8 cellular contexts compared by ENCODE assay signal in the genomic region with DNA sequence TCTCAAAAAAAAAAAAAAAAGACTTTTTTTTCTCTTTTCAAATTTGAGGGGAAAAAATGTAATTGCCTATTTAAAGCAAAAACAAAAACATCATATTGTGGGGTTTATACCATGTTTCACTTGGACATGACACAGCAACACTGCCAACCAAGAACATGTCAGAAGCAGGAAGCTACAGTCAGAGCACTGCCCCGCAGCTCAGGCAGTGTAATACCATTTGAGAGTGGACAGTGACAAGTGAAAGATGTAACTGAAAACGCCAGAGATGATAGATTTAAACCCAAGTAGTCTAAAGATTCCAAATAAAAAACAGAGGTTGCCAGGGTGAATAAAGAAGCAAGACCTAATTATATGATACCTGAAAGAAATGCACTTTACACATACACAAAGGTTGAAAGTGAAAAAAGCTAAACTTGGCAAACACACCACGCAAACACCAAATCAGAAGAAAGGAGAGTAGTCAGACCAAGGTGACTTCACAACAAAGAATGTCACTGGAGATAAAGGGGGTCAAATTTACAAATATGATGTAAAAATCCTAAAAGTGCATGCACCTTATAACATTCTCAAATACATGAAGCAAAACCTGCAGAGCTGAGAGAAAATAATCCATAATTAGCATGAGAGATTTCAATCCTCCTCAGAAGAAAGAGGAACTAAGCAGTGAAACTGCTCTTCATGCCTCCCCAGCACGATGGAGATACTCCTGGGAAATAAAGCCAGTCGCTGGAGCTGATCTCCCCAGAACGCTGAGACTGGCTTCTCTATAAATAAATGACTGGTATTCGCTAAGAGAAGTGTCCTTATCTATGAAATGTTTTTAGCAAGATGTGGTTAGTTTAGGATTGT. TPM values are rescaled to one million over a fixed set of nuclear protein-coding genes. Genes with fewer than 3 reads are reported as not detected.
DNase-seq lines count a peak whose midpoint lies in the region; ATAC-seq and TF ChIP-seq lines count a peak whose summit lies in the region.
"Not testable (repeated sequence)": the region's sequence is repeated elsewhere in the genome, so short reads cannot be mapped to it uniquely, and the experiment has no call there.

No MANE protein-coding gene starts in this region.

- H4K20me1 ChIP-seq in BLaER1 treated with 17β-estradiol and CSF1 and Interleukin-3, amounts not matched to agents 10 nM and 100 nM; SU-DHL-6 (ENCODE audit: low read depth, low read length): not testable (repeated sequence)

- H3K9me2 ChIP-seq in SU-DHL-6 (replicated peaks; ENCODE audit: insufficient read depth, low read length): not testable (repeated sequence)

- peak overlapping the region in 9 of 11 experiments; percentile 4 to 64 (median 44); a peak in 15 of 22 replicates for H3K27ac ChIP-seq in BLaER1 treated with 17β-estradiol and CSF1 and Interleukin-3, amounts not matched to agents 10 nM and 100 nM
- H3K27ac ChIP-seq in SU-DHL-6 (ENCODE audit: low read depth, low read length): not testable (repeated sequence)

- peak overlapping the region; percentile 50 to 79 (median 71) for H3K4me2 ChIP-seq in BLaER1 treated with 17β-estradiol and CSF1 and Interleukin-3, amounts not matched to agents 10 nM and 100 nM
- peak overlapping the region; percentile 27 for H3K4me2 ChIP-seq in SU-DHL-6 (ENCODE audit: low read depth, low read length, poor library complexity, severe bottlenecking)

- not testable (repeated sequence) for TF ChIP-seq CTCF in SU-DHL-6 (IDR thresholded peaks at IDR 0.05; ENCODE audit: insufficient read depth, low read length, poor library complexity, severe bottlenecking)

- not testable (repeated sequence) for H3K27me3 ChIP-seq in BLaER1 treated with 17β-estradiol and CSF1 and Interleukin-3, amounts not matched to agents 10 nM and 100 nM; SU-DHL-6 (ENCODE audit: low read length)

- peaks cover 17 to 24% (median 20%) of the 10 kb centered on the region in 10 experiments for H3K4me1 ChIP-seq in BLaER1 treated with 17β-estradiol and CSF1 and Interleukin-3, amounts not matched to agents 10 nM and 100 nM

- peak overlapping the region in 2 of 10 experiments; percentile 20 to 31; a peak in 3 of 20 replicates for H3K4me3 ChIP-seq in BLaER1 treated with 17β-estradiol and CSF1 and Interleukin-3, amounts not matched to agents 10 nM and 100 nM
- H3K4me3 ChIP-seq in SU-DHL-6 (ENCODE audit: insufficient read depth, low read length, poor library complexity, severe bottlenecking): not testable (repeated sequence)

- H3K36me3 ChIP-seq in BLaER1 treated with 17β-estradiol and CSF1 and Interleukin-3, amounts not matched to agents 10 nM and 100 nM: peaks cover 24 to 75% (median 46%) of the 10 kb centered on the region in 11 experiments; a peak in 21 of 22 replicates
- not testable (repeated sequence) for H3K36me3 ChIP-seq in SU-DHL-6 (ENCODE audit: low read length)

- not testable (repeated sequence) for DNase-seq in left cardiac atrium

- peaks cover 0 to 21% (median 7%) of the 10 kb centered on the region in 11 experiments; a peak in 10 of 22 replicates for H3K9me3 ChIP-seq in BLaER1 treated with 17β-estradiol and CSF1 and Interleukin-3, amounts not matched to agents 10 nM and 100 nM (replicated peaks in 1 of 11)
- H3K9me3 ChIP-seq in SU-DHL-6 (ENCODE audit: insufficient read depth, low read length): not testable (repeated sequence)

- H3K9ac ChIP-seq in BLaER1 treated with 17β-estradiol and CSF1 and Interleukin-3, amounts not matched to agents 10 nM and 100 nM: peak overlapping the region in 4 of 11 experiments; percentile 12 to 40 (median 28); a peak in 6 of 22 replicates
- H3K9ac ChIP-seq in SU-DHL-6 (ENCODE audit: low read length): not testable (repeated sequence)

- intact Hi-C loops in left cardiac atrium (cut with DNase I): not testable (repeated sequence)

- not testable (repeated sequence) for H3F3A ChIP-seq in SU-DHL-6 (ENCODE audit: insufficient read depth)

- not testable (repeated sequence) for H2AFZ ChIP-seq in SU-DHL-6 (ENCODE audit: low read depth, low read length, severe bottlenecking)

- peaks cover 19% of the 10 kb centered on the region for H3K79me2 ChIP-seq in SU-DHL-6 (ENCODE audit: insufficient read depth, low read length)

- ATAC-seq in GM18870 (IDR thresholded peaks at IDR 0.05; ENCODE audit: unreplicated experiment) (peak; percentile 79), GM21360 (IDR thresholded peaks at IDR 0.05; ENCODE audit: unreplicated experiment) (peak; percentile 74), HG02623 (IDR thresholded peaks at IDR 0.05; ENCODE audit: unreplicated experiment) (peak; percentile 62), HG03103 (IDR thresholded peaks at IDR 0.05; ENCODE audit: low read depth, unreplicated experiment) (peak; percentile 81), HG03571 (IDR thresholded peaks at IDR 0.05; ENCODE audit: unreplicated experiment) (peak; percentile 62), left cardiac atrium (peak; percentile 39 to 67)

RNA-seq across cellular contexts. Expression of a gene that starts 32.9 kb away (rescaled TPM):
- 10 to 100 TPM; 46.5 to 46.8 TPM for total RNA-seq in left cardiac atrium
